In the genomic region with DNA sequence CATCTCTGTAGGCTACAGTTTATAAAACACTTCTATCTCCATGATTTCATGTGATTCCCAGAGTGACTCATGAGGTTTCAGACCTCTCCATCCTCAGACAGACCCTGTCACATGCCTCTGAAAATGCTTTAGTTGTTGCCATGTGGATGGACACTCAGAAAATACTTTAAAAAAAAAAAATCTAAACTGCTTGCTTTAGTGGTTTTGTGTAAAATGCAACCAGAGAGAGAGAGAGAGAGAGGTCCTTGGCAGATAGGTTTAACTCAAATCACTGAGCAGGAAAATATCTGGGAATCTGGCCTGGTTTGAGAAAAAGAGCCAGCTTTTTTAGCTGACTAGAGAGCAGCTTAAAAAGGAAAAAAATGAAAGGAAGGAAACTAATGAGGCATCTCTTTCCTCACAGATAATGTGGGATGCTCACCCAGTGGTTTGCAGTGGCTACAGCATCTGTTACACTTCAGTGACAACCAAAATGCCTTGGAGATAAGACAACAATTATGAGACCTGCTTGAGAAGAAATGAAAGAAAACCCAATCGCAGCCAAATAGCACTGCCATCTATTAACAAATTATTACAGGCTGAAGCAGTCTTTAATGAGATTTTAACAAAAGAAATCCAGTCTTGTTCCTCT, we compare ENCODE assay signal across 11 cellular contexts. TPM values are rescaled to one million over a fixed set of nuclear protein-coding genes. Genes with fewer than 3 reads are reported as not detected.
DNase-seq lines count a peak whose midpoint lies in the region; ATAC-seq, FAIRE-seq and TF ChIP-seq lines count a peak whose summit lies in the region.
"Had no signal": no experiment of that assay in that cellular context is flagged by ENCODE, and none has a peak within 500 bp of the region (broad histone marks: within the 10 kb centered on the region; RNA-seq: fewer than 3 reads in every experiment).

No MANE protein-coding gene starts in this region.

- H3K23ac ChIP-seq in neuronal stem cell (ENCODE audit: low read depth, low read length, poor library complexity) = no peak overlapping the region

- H3K79me1 ChIP-seq in neuronal stem cell (ENCODE audit: low read depth, low read length) = no peaks in the 10 kb centered on the region

- no peak overlapping the region for H3K18ac ChIP-seq in neuronal stem cell (ENCODE audit: low read length)

- no peak overlapping the region for H3K9ac ChIP-seq in endothelial cell of umbilical vein (replicated peaks; ENCODE audit: extremely low read depth, insufficient read depth, low read length)
- no peak overlapping the region for H3K9ac ChIP-seq in neuronal stem cell (ENCODE audit: low read depth, low read length, poor library complexity)

- TF ChIP-seq CTCF in endothelial cell of umbilical vein (IDR thresholded peaks at IDR 0.05; ENCODE audit: extremely low read depth in 1 of 2, insufficient read depth in 1 of 2, low read depth in 1 of 2, low read length in 2 of 2) (no peak), Caco-2 (IDR thresholded peaks at IDR 0.05; ENCODE audit: insufficient read depth in 1 of 2, low read depth in 1 of 2, low read length in 1 of 2, severe bottlenecking in 1 of 2, unreplicated experiment in 1 of 2) (no peak)

- ATAC-seq in natural killer cell treated with Interleukin-12 subunit alpha and Interleukin-12 subunit beta and Interleukin-15 and Interleukin-18, amount 100 ng/mL, for 72 hours = no peak
- ATAC-seq: naive thymus-derived CD4-positive, alpha-beta T cell had no signal

- intact Hi-C loops in endothelial cell of umbilical vein (cut with micrococcal nuclease) (loop anchor here (5.0 kb wide), 1 partner anchor 54 kb away; the partner anchor contains the start of gene SYT14), Caco-2 (cut with micrococcal nuclease; ENCODE audit: unreplicated experiment) (no loop called here)

- no peak overlapping the region for H2AK5ac ChIP-seq in neuronal stem cell (ENCODE audit: low read depth, low read length)

- H2BK15ac ChIP-seq in neuronal stem cell (ENCODE audit: low read length) = no peak overlapping the region

- H3K27me3 Mint-ChIP-seq in natural killer cell treated with Interleukin-12 subunit alpha and Interleukin-12 subunit beta and Interleukin-15 and Interleukin-18, amount 100 ng/mL, for 72 hours = peaks cover 42 to 45% of the 10 kb centered on the region in 2 donors
- peaks cover 11% of the 10 kb centered on the region for H3K27me3 Mint-ChIP-seq in Caco-2 (ENCODE audit: insufficient read depth, unreplicated experiment)

- H4K8ac ChIP-seq in neuronal stem cell (ENCODE audit: low read depth, low read length) = no peak overlapping the region

- dilution Hi-C loops in endothelial cell of umbilical vein (cut with MboI; ENCODE audit: extremely low pct_ligation_motif_present, low sequenced_read_pairs) = no loop called here

- no peak overlapping the region for H3K4me2 ChIP-seq in endothelial cell of umbilical vein (ENCODE audit: insufficient read depth, low read length)
- H3K4me2 ChIP-seq in neuronal stem cell (ENCODE audit: insufficient read depth, low read length, poor library complexity, severe bottlenecking) = no peak overlapping the region

- no peak overlapping the region for H2BK120ac ChIP-seq in neuronal stem cell (ENCODE audit: low read depth, low read length)

- DNase-seq in Caki2 (ENCODE audit: low read depth) (peak; percentile 93), NCI-H446 treated with DMSO at 0.1 percent for 48 hours (lab: John Stamatoyannopoulos, UW) (peak; percentile 90), endothelial cell of umbilical vein (ENCODE audit: low read depth, low spot score) (peak; percentile 57), neuronal stem cell (ENCODE audit: low spot score) (no peak), Caco-2 (no peak), NCI-H345 (lab: John Stamatoyannopoulos, UW) (no peak)
- no peak for DNase-seq in natural killer cell treated with Interleukin-12 subunit alpha and Interleukin-12 subunit beta and Interleukin-15 and Interleukin-18, amount 100 ng/mL, for 72 hours (ENCODE audit: low spot score)
- DNase-seq in activated T-cell treated with anti-CD3 and anti-CD28 coated beads, Interleukin-2, amount 50 U/mL, for 1 hour = no peak
- DNase-seq: naive thymus-derived CD4-positive, alpha-beta T cell; T-helper 2 cell had no signal

- H3K4ac ChIP-seq in neuronal stem cell (ENCODE audit: low read length) = no peak overlapping the region

- H4K20me1 ChIP-seq in endothelial cell of umbilical vein (replicated peaks; ENCODE audit: control insufficient read depth, extremely low read depth, insufficient read depth, low read length) = no peaks in the 10 kb centered on the region

- no peak overlapping the region for H2BK12ac ChIP-seq in neuronal stem cell (ENCODE audit: low read length)

- in situ Hi-C loops in Caki2 (cut with HindIII; ENCODE audit: low pct_unique_long_range_greater_than_20kb, low sequenced_read_pairs) = no loop called here

- H2BK5ac ChIP-seq in neuronal stem cell (ENCODE audit: low read length) = no peak overlapping the region

- POLR2A ChIA-PET in endothelial cell of umbilical vein (lab: Charles Lee) (no interaction called here), Caco-2 (lab: Charles Lee) (no interaction called here)

- H3K36me3 Mint-ChIP-seq in natural killer cell treated with Interleukin-12 subunit alpha and Interleukin-12 subunit beta and Interleukin-15 and Interleukin-18, amount 100 ng/mL, for 72 hours = no peaks in the 10 kb centered on the region
- H3K36me3 Mint-ChIP-seq in Caco-2 (ENCODE audit: insufficient read depth, unreplicated experiment) = no peaks in the 10 kb centered on the region
- H3K36me3 Mint-ChIP-seq: naive thymus-derived CD4-positive, alpha-beta T cell had no signal

- peaks cover 0 to 26% of the 10 kb centered on the region in 2 donors for H3K4me1 Mint-ChIP-seq in natural killer cell treated with Interleukin-12 subunit alpha and Interleukin-12 subunit beta and Interleukin-15 and Interleukin-18, amount 100 ng/mL, for 72 hours (ENCODE audit: low read depth in 2 of 2)
- peaks cover 7% of the 10 kb centered on the region for H3K4me1 Mint-ChIP-seq in Caco-2 (ENCODE audit: low read depth, unreplicated experiment)

- no peaks in the 10 kb centered on the region for H3K79me2 ChIP-seq in endothelial cell of umbilical vein (ENCODE audit: control insufficient read depth, insufficient read depth, low read length)

- H3K9me3 Mint-ChIP-seq in natural killer cell treated with Interleukin-12 subunit alpha and Interleukin-12 subunit beta and Interleukin-15 and Interleukin-18, amount 100 ng/mL, for 72 hours = no peaks in the 10 kb centered on the region
- no peaks in the 10 kb centered on the region for H3K9me3 Mint-ChIP-seq in Caco-2 (ENCODE audit: unreplicated experiment)
- H3K9me3 Mint-ChIP-seq: activated T-helper 17 cell treated with anti-CD3 and anti-CD28 coated beads, Interleukin-2, amount 50 U/mL, for 72 hours; naive thymus-derived CD4-positive, alpha-beta T cell had no signal

- H3K27ac Mint-ChIP-seq in natural killer cell treated with Interleukin-12 subunit alpha and Interleukin-12 subunit beta and Interleukin-15 and Interleukin-18, amount 100 ng/mL, for 72 hours = no peak overlapping the region
- H3K27ac Mint-ChIP-seq in Caco-2 (ENCODE audit: unreplicated experiment) = no peak overlapping the region
- H3K27ac Mint-ChIP-seq: activated T-helper 17 cell treated with anti-CD3 and anti-CD28 coated beads, Interleukin-2, amount 50 U/mL, for 72 hours; naive thymus-derived CD4-positive, alpha-beta T cell had no signal

- BruUV-seq in endothelial cell of umbilical vein (replicated peaks; lab: Mats Ljungman, UMichigan) (TSS peak; percentile 7), Caco-2 (replicated peaks; lab: Mats Ljungman, UMichigan) (no TSS peak)

- no peak overlapping the region for H3K4me3 Mint-ChIP-seq in natural killer cell treated with Interleukin-12 subunit alpha and Interleukin-12 subunit beta and Interleukin-15 and Interleukin-18, amount 100 ng/mL, for 72 hours
- H3K4me3 Mint-ChIP-seq in Caco-2 (ENCODE audit: unreplicated experiment) = no peak overlapping the region
- H3K4me3 Mint-ChIP-seq: naive thymus-derived CD4-positive, alpha-beta T cell had no signal

- no CpG with 5 or more reads among the region's 1 CpG for WGBS in neuronal stem cell (ENCODE audit: extremely low coverage in 2 of 2, insufficient read length in 2 of 2, insufficient replicate concordance in 1 of 2), 2 donors

- no peak for TF ChIP-seq POLR2A in endothelial cell of umbilical vein (IDR thresholded peaks at IDR 0.05; ENCODE audit: low read depth, low read length)

- H3K36me3 ChIP-seq in endothelial cell of umbilical vein (ENCODE audit: control insufficient read depth in 2 of 2, extremely low read depth in 1 of 2, insufficient read depth in 2 of 2, low read length in 2 of 2) (no peaks in the 10 kb centered on the region), neuronal stem cell (replicated peaks in 1 of 2; ENCODE audit: control insufficient read depth in 2 of 2, insufficient read depth in 2 of 2, low read length in 2 of 2) (no peaks in the 10 kb centered on the region), Caco-2 (ENCODE audit: control insufficient read depth, insufficient read depth, low read length) (no peaks in the 10 kb centered on the region)

- H3K4me3 ChIP-seq in endothelial cell of umbilical vein (replicated peaks in 1 of 3; ENCODE audit: insufficient read depth in 1 of 3, low read depth in 1 of 3, low read length in 3 of 3) (no peak overlapping the region), neuronal stem cell (ENCODE audit: low read length in 2 of 2) (no peak overlapping the region), Caco-2 (ENCODE audit: low read depth, low read length) (no peak overlapping the region)

- H3K9me1 ChIP-seq in endothelial cell of umbilical vein (replicated peaks; ENCODE audit: control insufficient read depth, extremely low read depth, insufficient read depth, low read length) = no peaks in the 10 kb centered on the region

- H3K14ac ChIP-seq in neuronal stem cell (ENCODE audit: low read length) = no peak overlapping the region

- H3K27ac ChIP-seq in endothelial cell of umbilical vein (ENCODE audit: insufficient read depth, low read depth, low read length) = peak overlapping the region; percentile 71
- H3K27ac ChIP-seq in neuronal stem cell (replicated peaks; ENCODE audit: low read length) = no peak overlapping the region

- H3K9me3 ChIP-seq in endothelial cell of umbilical vein (replicated peaks; ENCODE audit: control insufficient read depth, insufficient read depth, low read length) (no peaks in the 10 kb centered on the region), neuronal stem cell (replicated peaks in 1 of 2; ENCODE audit: control insufficient read depth in 2 of 2, insufficient read depth in 1 of 2, low read depth in 1 of 2, low read length in 2 of 2) (no peaks in the 10 kb centered on the region), Caco-2 (no peaks in the 10 kb centered on the region)

- H4K91ac ChIP-seq in neuronal stem cell (ENCODE audit: low read depth, low read length, poor library complexity) = no peak overlapping the region

- H3K4me1 ChIP-seq in endothelial cell of umbilical vein (ENCODE audit: control insufficient read depth, extremely low read depth, insufficient read depth, low read length) (peaks cover 21% of the 10 kb centered on the region), neuronal stem cell (ENCODE audit: control insufficient read depth in 2 of 2, insufficient read depth in 1 of 2, low read depth in 1 of 2, low read length in 2 of 2) (peaks cover 6 to 10% of the 10 kb centered on the region in 2 donors), Caco-2 (peaks cover 4% of the 10 kb centered on the region; the same call in 1 of the 2 replicates)

- CTCF ChIA-PET in endothelial cell of umbilical vein (lab: Charles Lee) = interaction anchor here (0.6 to 2.1 kb wide), 4 partner anchors 10 to 17 kb away, joined by 3 to 9 read pairs (median 5); no protein-coding TSS in a partner anchor
- CTCF ChIA-PET in Caco-2 (lab: Charles Lee) = no interaction called here

- H3K27me3 ChIP-seq in endothelial cell of umbilical vein (ENCODE audit: control insufficient read depth in 2 of 2, insufficient read depth in 2 of 2, low read length in 2 of 2) (peaks cover 3 to 10% of the 10 kb centered on the region in 2 experiments), neuronal stem cell (ENCODE audit: control insufficient read depth in 3 of 3, insufficient read depth in 3 of 3, low read depth in 1 of 3, low read length in 3 of 3) (no peaks in the 10 kb centered on the region), Caco-2 (replicated peaks; ENCODE audit: control insufficient read depth, insufficient read depth, low read length) (no peaks in the 10 kb centered on the region)

- FAIRE-seq in endothelial cell of umbilical vein (lab: Jason Lieb, UNC) = no peak

- H2AFZ ChIP-seq in endothelial cell of umbilical vein (ENCODE audit: low read depth, low read length) = no peak overlapping the region
- peak overlapping the region; percentile 70 for H2AFZ ChIP-seq in neuronal stem cell (ENCODE audit: low read length)

RNA-seq across cellular contexts. Expression of gene SYT14, which starts 54.6 kb away (rescaled TPM):
- 0.23 TPM in 1 of 2 replicates, not detected in the other for total RNA-seq in Caki2 (2014; rRNA removed; shearing (Covaris generic); ENCODE audit: low replicate concordance)
- total RNA-seq in endothelial cell of umbilical vein (0.18 and 0.30 TPM in 2 replicates), Caco-2 (2022) (0.18 and 0.19 TPM in 2 replicates)
- 0.08 TPM in 2 replicates for polyA plus RNA-seq in endothelial cell of umbilical vein
- 0.11 and 0.12 TPM in 2 replicates for polyA plus RNA-seq in endothelial cell of umbilical vein (2011; cell fraction: cytosol; rRNA removed)
- polyA plus RNA-seq in endothelial cell of umbilical vein (2011; cell fraction: nucleus; rRNA removed) = 0.28 and 0.42 TPM in 2 replicates
- 3.9 and 5.3 TPM in 2 replicates for polyA plus RNA-seq in endothelial cell of umbilical vein (2012)
- polyA minus RNA-seq in endothelial cell of umbilical vein = 0.73 and 0.76 TPM in 2 replicates
- not detected for polyA minus RNA-seq in endothelial cell of umbilical vein (2011; cell fraction: cytosol; rRNA and poly(A)+ RNA removed)
- 0.87 and 1.3 TPM in 2 replicates for polyA minus RNA-seq in endothelial cell of umbilical vein (2011; cell fraction: nucleus; rRNA and poly(A)+ RNA removed)
- polyA plus RNA-seq in neuronal stem cell (2013, experiment 1 of 2) = 1.9 TPM
- polyA plus RNA-seq in neuronal stem cell (2013, experiment 2 of 2) = 1.8 TPM
- not detected for total RNA-seq in natural killer cell treated with Interleukin-12 subunit alpha and Interleukin-12 subunit beta and Interleukin-15 and Interleukin-18, amount 100 ng/mL, for 72 hours
- total RNA-seq: activated T-helper 17 cell treated with anti-CD3 and anti-CD28 coated beads, Interleukin-2, amount 50 U/mL, for 72 hours; naive thymus-derived CD4-positive, alpha-beta T cell had no signal
- polyA plus RNA-seq: naive thymus-derived CD4-positive, alpha-beta T cell had no signal

RNA-seq across cellular contexts. Expression of gene UTP25, which starts 55.7 kb away (rescaled TPM):
- 7.4 and 8.3 TPM in 2 replicates for total RNA-seq in Caki2 (2014; rRNA removed; shearing (Covaris generic); ENCODE audit: low replicate concordance)
- total RNA-seq in endothelial cell of umbilical vein = 10.5 and 11.7 TPM in 2 replicates
- 5.9 and 6.6 TPM in 2 replicates for polyA plus RNA-seq in endothelial cell of umbilical vein
- polyA plus RNA-seq in endothelial cell of umbilical vein (2011; cell fraction: cytosol; rRNA removed) = 5.3 and 5.7 TPM in 2 replicates
- polyA plus RNA-seq in endothelial cell of umbilical vein (2011; cell fraction: nucleus; rRNA removed) = 23.9 and 27.8 TPM in 2 replicates
- polyA plus RNA-seq in endothelial cell of umbilical vein (2012) = 6.5 and 9.0 TPM in 2 replicates
- polyA minus RNA-seq in endothelial cell of umbilical vein = 20.9 and 22.0 TPM in 2 replicates
- polyA minus RNA-seq in endothelial cell of umbilical vein (2011; cell fraction: cytosol; rRNA and poly(A)+ RNA removed) = 10.0 TPM
- polyA minus RNA-seq in endothelial cell of umbilical vein (2011; cell fraction: nucleus; rRNA and poly(A)+ RNA removed) = 47.3 and 73.9 TPM in 2 replicates
- 2.7 TPM for polyA plus RNA-seq in neuronal stem cell (2013, experiment 1 of 2)
- polyA plus RNA-seq in neuronal stem cell (2013, experiment 2 of 2) = 2.8 TPM
- total RNA-seq in natural killer cell treated with Interleukin-12 subunit alpha and Interleukin-12 subunit beta and Interleukin-15 and Interleukin-18, amount 100 ng/mL, for 72 hours = 10 to 100 TPM in 1 of 2 donors, 1 to 10 TPM in 1; 8.5 to 12.6 TPM
- 9.5 and 9.8 TPM in 2 replicates for total RNA-seq in Caco-2 (2022)

Comparison
In these comparisons a context has a peak if more than half of its experiments do, and no peak if none do; other contexts are left out.
1. DNase-seq: peak in Caki2 (single experiment), NCI-H446 treated with DMSO at 0.1 percent for 48 hours (single experiment) and endothelial cell of umbilical vein (single experiment); none in neuronal stem cell (single experiment), natural killer cell treated with Interleukin-12 subunit alpha and Interleukin-12 subunit beta and Interleukin-15 and Interleukin-18, amount 100 ng/mL, for 72 hours (single experiment), Caco-2 (0 of 2), NCI-H345 (single experiment) and activated T-cell treated with anti-CD3 and anti-CD28 coated beads, Interleukin-2, amount 50 U/mL, for 1 hour (single experiment).